Comparison of ENCODE assay signal across 18 cellular contexts in genomic region chr5:135438712-135439111, GRCh38. TPM values are rescaled to one million over a fixed set of nuclear protein-coding genes. Genes with fewer than 3 reads are reported as not detected.
DNase-seq lines count a peak whose midpoint lies in the region; ATAC-seq and TF ChIP-seq lines count a peak whose summit lies in the region.
"Had no signal": no experiment of that assay in that cellular context is flagged by ENCODE, and none has a peak within 500 bp of the region (broad histone marks: within the 10 kb centered on the region; RNA-seq: fewer than 3 reads in every experiment).

No MANE protein-coding gene starts in this region.

- H3K27ac ChIP-seq in OCI-LY3 (ENCODE audit: low read length): no peak overlapping the region
- H3K27ac ChIP-seq in lower lobe of right lung: peak overlapping the region; percentile 25
- H3K27ac ChIP-seq: left ventricle myocardium inferior, right lobe of liver had no signal

- no peaks in the 10 kb centered on the region for H3K36me3 Mint-ChIP-seq in activated CD8-positive, alpha-beta T cell treated with anti-CD3 and anti-CD28 coated beads, Interleukin-2, amount 10 ng/mL, durations not matched to agents 7 days and 5 days (ENCODE audit: low read depth)
- no peaks in the 10 kb centered on the region for H3K36me3 Mint-ChIP-seq in activated CD8-positive, alpha-beta T cell treated with anti-CD3 and anti-CD28 coated beads for 36 hours (ENCODE audit: low read depth)
- no peaks in the 10 kb centered on the region for H3K36me3 Mint-ChIP-seq in stimulated activated naive B cell treated with anti-CD40 and anti-IgM and Interleukin-4, amounts not matched to agents 10 μg/mL and 1 μg/mL and 100 μg/mL, for 72 hours

- H3K4me3 ChIP-seq in OCI-LY3 (ENCODE audit: low read length): no peak overlapping the region
- H3K4me3 ChIP-seq in lower lobe of right lung: no peak overlapping the region
- H3K4me3 ChIP-seq: left ventricle myocardium inferior, right lobe of liver, upper lobe of right lung had no signal

- CTCF ChIA-PET in activated CD8-positive, alpha-beta T cell treated with anti-CD3 and anti-CD28 coated beads, Interleukin-2, amount 10 ng/mL, durations not matched to agents 7 days and 5 days (lab: Charles Lee): interaction anchor here (1.0 to 1.5 kb wide), 2 partner anchors 13 to 128 kb away, joined by 5 to 6 read pairs; no protein-coding TSS in a partner anchor
- CTCF ChIA-PET in activated CD8-positive, alpha-beta T cell treated with anti-CD3 and anti-CD28 coated beads for 36 hours (lab: Charles Lee): interaction anchor here (1.1 to 2.5 kb wide), 2 partner anchors 12 to 28 kb away, joined by 5 to 15 read pairs; no protein-coding TSS in a partner anchor

- H4K20me1 ChIP-seq in OCI-LY3 (ENCODE audit: insufficient read depth, low read length): no peaks in the 10 kb centered on the region

- DNase-seq in activated CD8-positive, alpha-beta T cell treated with anti-CD3 and anti-CD28 coated beads, Interleukin-2, amount 10 ng/mL, durations not matched to agents 7 days and 5 days: peak; percentile 17
- no peak for DNase-seq in activated CD8-positive, alpha-beta T cell treated with anti-CD3 and anti-CD28 coated beads for 36 hours
- DNase-seq in lower lobe of right lung (no peak), NOMO-1 treated with dmso at 0.1 percent for 144 hours (lab: John Stamatoyannopoulos, UW; ENCODE audit: unreplicated experiment) (no peak), GM03348 (ENCODE audit: low spot score) (no peak)
- DNase-seq in stimulated activated naive B cell treated with anti-CD40 and anti-IgM and Interleukin-4, amounts not matched to agents 10 μg/mL and 1 μg/mL and 100 μg/mL, for 72 hours: no peak
- DNase-seq: activated CD4-positive, alpha-beta T cell treated with anti-CD3 and anti-CD28 coated beads for 36 hours; activated naive CD4-positive, alpha-beta T cell; effector memory CD4-positive, alpha-beta T cell; glutamatergic neuron; stimulated activated naive CD8-positive, alpha-beta T cell treated with anti-CD3 and anti-CD28 coated beads, Interleukin-15, amount 100 ng/mL, for 72 hours had no signal

- H3K9me3 ChIP-seq in OCI-LY3 (ENCODE audit: insufficient read depth, low read length) (no peaks in the 10 kb centered on the region), lower lobe of right lung (no peaks in the 10 kb centered on the region)
- H3K9me3 ChIP-seq: left ventricle myocardium inferior, right lobe of liver, upper lobe of right lung had no signal

- H3K27ac Mint-ChIP-seq in activated CD8-positive, alpha-beta T cell treated with anti-CD3 and anti-CD28 coated beads, Interleukin-2, amount 10 ng/mL, durations not matched to agents 7 days and 5 days: no peak overlapping the region
- H3K27ac Mint-ChIP-seq in activated CD8-positive, alpha-beta T cell treated with anti-CD3 and anti-CD28 coated beads for 36 hours: no peak overlapping the region
- H3K27ac Mint-ChIP-seq in stimulated activated naive B cell treated with anti-CD40 and anti-IgM and Interleukin-4, amounts not matched to agents 10 μg/mL and 1 μg/mL and 100 μg/mL, for 72 hours: no peak overlapping the region
- H3K27ac Mint-ChIP-seq: activated CD4-positive, alpha-beta T cell treated with anti-CD3 and anti-CD28 coated beads for 36 hours; stimulated activated naive CD8-positive, alpha-beta T cell treated with anti-CD3 and anti-CD28 coated beads, Interleukin-15, amount 100 ng/mL, for 72 hours had no signal

- ATAC-seq in activated CD8-positive, alpha-beta T cell treated with anti-CD3 and anti-CD28 coated beads, Interleukin-2, amount 10 ng/mL, durations not matched to agents 7 days and 5 days: no peak
- no peak for ATAC-seq in activated CD8-positive, alpha-beta T cell treated with anti-CD3 and anti-CD28 coated beads for 36 hours
- ATAC-seq in lower lobe of right lung (no peak), GM18907 (IDR thresholded peaks at IDR 0.05; ENCODE audit: unreplicated experiment) (no peak)
- peak; percentile 55 to 71 for ATAC-seq in stimulated activated naive B cell treated with anti-CD40 and anti-IgM and Interleukin-4, amounts not matched to agents 10 μg/mL and 1 μg/mL and 100 μg/mL, for 72 hours (replicated peaks)
- ATAC-seq: activated CD4-positive, alpha-beta T cell treated with anti-CD3 and anti-CD28 coated beads for 36 hours; stimulated activated naive CD8-positive, alpha-beta T cell treated with anti-CD3 and anti-CD28 coated beads, Interleukin-15, amount 100 ng/mL, for 72 hours had no signal

- H3K4me3 Mint-ChIP-seq in activated CD8-positive, alpha-beta T cell treated with anti-CD3 and anti-CD28 coated beads, Interleukin-2, amount 10 ng/mL, durations not matched to agents 7 days and 5 days: no peak overlapping the region
- H3K4me3 Mint-ChIP-seq in activated CD8-positive, alpha-beta T cell treated with anti-CD3 and anti-CD28 coated beads for 36 hours: no peak overlapping the region
- H3K4me3 Mint-ChIP-seq in stimulated activated naive B cell treated with anti-CD40 and anti-IgM and Interleukin-4, amounts not matched to agents 10 μg/mL and 1 μg/mL and 100 μg/mL, for 72 hours: no peak overlapping the region
- H3K4me3 Mint-ChIP-seq: activated CD4-positive, alpha-beta T cell treated with anti-CD3 and anti-CD28 coated beads for 36 hours; stimulated activated naive CD8-positive, alpha-beta T cell treated with anti-CD3 and anti-CD28 coated beads, Interleukin-15, amount 100 ng/mL, for 72 hours had no signal

- H3K27me3 ChIP-seq in OCI-LY3 (ENCODE audit: low read depth, low read length): peaks cover 20% of the 10 kb centered on the region
- H3K27me3 ChIP-seq in lower lobe of right lung (ENCODE audit: low read depth): peaks cover 17% of the 10 kb centered on the region
- H3K27me3 ChIP-seq: right lobe of liver had no signal

- no peak overlapping the region for H2AFZ ChIP-seq in OCI-LY3 (ENCODE audit: low read depth, low read length)

- no peaks in the 10 kb centered on the region for H3K9me3 Mint-ChIP-seq in activated CD8-positive, alpha-beta T cell treated with anti-CD3 and anti-CD28 coated beads, Interleukin-2, amount 10 ng/mL, durations not matched to agents 7 days and 5 days (ENCODE audit: insufficient read depth)
- no peaks in the 10 kb centered on the region for H3K9me3 Mint-ChIP-seq in activated CD8-positive, alpha-beta T cell treated with anti-CD3 and anti-CD28 coated beads for 36 hours
- H3K9me3 Mint-ChIP-seq in stimulated activated naive B cell treated with anti-CD40 and anti-IgM and Interleukin-4, amounts not matched to agents 10 μg/mL and 1 μg/mL and 100 μg/mL, for 72 hours: no peaks in the 10 kb centered on the region
- H3K9me3 Mint-ChIP-seq: stimulated activated naive CD8-positive, alpha-beta T cell treated with anti-CD3 and anti-CD28 coated beads, Interleukin-15, amount 100 ng/mL, for 72 hours had no signal

- no peak for TF ChIP-seq CTCF in activated CD8-positive, alpha-beta T cell treated with anti-CD3 and anti-CD28 coated beads for 36 hours (IDR thresholded peaks at IDR 0.05)
- no peak for TF ChIP-seq CTCF in OCI-LY3 (IDR thresholded peaks at IDR 0.05; ENCODE audit: low read depth, low read length)
- TF ChIP-seq CTCF in lower lobe of right lung (IDR thresholded peaks at IDR 0.05): no peak

- no peaks in the 10 kb centered on the region for H3K79me2 ChIP-seq in OCI-LY3 (ENCODE audit: low read length)

- H3K4me1 ChIP-seq in OCI-LY3 (ENCODE audit: low read length) (peaks cover 30% of the 10 kb centered on the region), lower lobe of right lung (peaks cover 47% of the 10 kb centered on the region)
- H3K4me1 ChIP-seq: right lobe of liver had no signal

- H3K36me3 ChIP-seq in OCI-LY3 (replicated peaks; ENCODE audit: low read depth, low read length) (no peaks in the 10 kb centered on the region), lower lobe of right lung (no peaks in the 10 kb centered on the region)
- H3K36me3 ChIP-seq: left ventricle myocardium inferior, right lobe of liver, upper lobe of right lung had no signal

- 0 out of 2 replicates have a peak overlapping the region, but pooled peaks have one; percentile 9 for H3K4me2 ChIP-seq in OCI-LY3 (ENCODE audit: low read length)

- H3K4me1 Mint-ChIP-seq in activated CD8-positive, alpha-beta T cell treated with anti-CD3 and anti-CD28 coated beads, Interleukin-2, amount 10 ng/mL, durations not matched to agents 7 days and 5 days (ENCODE audit: low read depth): no peaks in the 10 kb centered on the region
- no peaks in the 10 kb centered on the region for H3K4me1 Mint-ChIP-seq in activated CD8-positive, alpha-beta T cell treated with anti-CD3 and anti-CD28 coated beads for 36 hours (ENCODE audit: low read depth)
- H3K4me1 Mint-ChIP-seq in stimulated activated naive B cell treated with anti-CD40 and anti-IgM and Interleukin-4, amounts not matched to agents 10 μg/mL and 1 μg/mL and 100 μg/mL, for 72 hours: peaks cover 38 to 57% of the 10 kb centered on the region in 2 donors
- H3K4me1 Mint-ChIP-seq: activated CD4-positive, alpha-beta T cell treated with anti-CD3 and anti-CD28 coated beads for 36 hours; stimulated activated naive CD8-positive, alpha-beta T cell treated with anti-CD3 and anti-CD28 coated beads, Interleukin-15, amount 100 ng/mL, for 72 hours had no signal

- no peak overlapping the region for H3K9ac ChIP-seq in OCI-LY3 (ENCODE audit: low read length)

- POLR2A ChIA-PET in activated CD8-positive, alpha-beta T cell treated with anti-CD3 and anti-CD28 coated beads, Interleukin-2, amount 10 ng/mL, durations not matched to agents 7 days and 5 days (lab: Charles Lee): no interaction called here
- POLR2A ChIA-PET in activated CD8-positive, alpha-beta T cell treated with anti-CD3 and anti-CD28 coated beads for 36 hours (lab: Charles Lee): no interaction called here

- intact Hi-C loops in activated CD8-positive, alpha-beta T cell treated with anti-CD3 and anti-CD28 coated beads for 36 hours (cut with micrococcal nuclease): no loop called here
- intact Hi-C loops in lower lobe of right lung (cut with DNase I): no loop called here

- H3K27me3 Mint-ChIP-seq in activated CD8-positive, alpha-beta T cell treated with anti-CD3 and anti-CD28 coated beads, Interleukin-2, amount 10 ng/mL, durations not matched to agents 7 days and 5 days (ENCODE audit: low read depth): peaks cover 17% of the 10 kb centered on the region
- H3K27me3 Mint-ChIP-seq in activated CD8-positive, alpha-beta T cell treated with anti-CD3 and anti-CD28 coated beads for 36 hours: peaks cover 8% of the 10 kb centered on the region
- H3K27me3 Mint-ChIP-seq in stimulated activated naive B cell treated with anti-CD40 and anti-IgM and Interleukin-4, amounts not matched to agents 10 μg/mL and 1 μg/mL and 100 μg/mL, for 72 hours: peaks cover 4 to 6% of the 10 kb centered on the region in 2 donors

RNA-seq across cellular contexts. Expression of gene DCANP1, which starts 8.4 kb away (rescaled TPM):
- not detected for total RNA-seq in activated CD8-positive, alpha-beta T cell treated with anti-CD3 and anti-CD28 coated beads, Interleukin-2, amount 10 ng/mL, durations not matched to agents 7 days and 5 days
- total RNA-seq in activated CD8-positive, alpha-beta T cell treated with anti-CD3 and anti-CD28 coated beads for 36 hours: not detected
- not detected for total RNA-seq in lower lobe of right lung
- total RNA-seq: activated CD4-positive, alpha-beta T cell treated with anti-CD3 and anti-CD28 coated beads for 36 hours; fibroblast of lung; left ventricle myocardium inferior; NCI-H460; right lobe of liver; upper lobe of right lung had no signal

RNA-seq across cellular contexts. Expression of gene TIFAB, which starts 13.4 kb away (rescaled TPM):
- not detected for total RNA-seq in activated CD8-positive, alpha-beta T cell treated with anti-CD3 and anti-CD28 coated beads, Interleukin-2, amount 10 ng/mL, durations not matched to agents 7 days and 5 days
- total RNA-seq in activated CD8-positive, alpha-beta T cell treated with anti-CD3 and anti-CD28 coated beads for 36 hours: not detected
- 0.30 TPM for total RNA-seq in lower lobe of right lung
- total RNA-seq: activated CD4-positive, alpha-beta T cell treated with anti-CD3 and anti-CD28 coated beads for 36 hours; fibroblast of lung; left ventricle myocardium inferior; NCI-H460 had no signal

RNA-seq across cellular contexts. Expression of gene MACROH2A1, which starts 39.7 kb away (rescaled TPM):
- 100 to 1,000 TPM; 328 to 332 TPM for total RNA-seq in activated CD8-positive, alpha-beta T cell treated with anti-CD3 and anti-CD28 coated beads, Interleukin-2, amount 10 ng/mL, durations not matched to agents 7 days and 5 days
- total RNA-seq in activated CD8-positive, alpha-beta T cell treated with anti-CD3 and anti-CD28 coated beads for 36 hours: 100 to 1,000 TPM; 170 to 179 TPM
- total RNA-seq in lower lobe of right lung: 258 TPM

Comparison
In these comparisons a context has a peak if more than half of its experiments do, and no peak if none do; other contexts are left out.
1. ATAC-seq: peak in stimulated activated naive B cell treated with anti-CD40 and anti-IgM and Interleukin-4, amounts not matched to agents 10 μg/mL and 1 μg/mL and 100 μg/mL, for 72 hours (2 of 2); none in activated CD8-positive, alpha-beta T cell treated with anti-CD3 and anti-CD28 coated beads, Interleukin-2, amount 10 ng/mL, durations not matched to agents 7 days and 5 days (single experiment), activated CD8-positive, alpha-beta T cell treated with anti-CD3 and anti-CD28 coated beads for 36 hours (single experiment), lower lobe of right lung (0 of 2) and GM18907 (single experiment).